15 cellular contexts compared by ENCODE assay signal in the genomic region with DNA sequence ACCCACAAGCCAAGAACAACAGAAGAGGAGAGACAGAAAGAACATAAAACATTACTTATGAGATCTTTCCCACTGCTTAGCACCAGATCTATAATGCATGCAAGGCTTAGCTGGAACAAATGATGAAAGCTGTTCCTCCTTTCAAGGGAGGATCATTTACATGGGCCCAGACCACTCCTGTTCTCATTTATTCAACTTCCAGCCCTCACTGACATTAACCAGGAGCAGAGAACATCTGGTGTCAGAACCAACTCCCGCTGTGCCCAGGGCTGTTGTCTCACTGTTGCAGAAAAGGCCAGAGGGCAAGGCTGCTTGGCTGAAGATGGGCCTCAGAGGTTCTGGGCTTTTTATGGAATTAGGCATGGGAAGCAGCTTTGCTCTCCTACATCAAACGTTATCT.
A peak's percentile ranks its signal among the peaks of the same experiment; 100 is the strongest.
DNase-seq lines count a peak whose midpoint lies in the region; ATAC-seq and TF ChIP-seq lines count a peak whose summit lies in the region.
"Had no signal": no experiment of that assay in that cellular context is flagged by ENCODE, and none has a peak within 500 bp of the region (broad histone marks: within the 10 kb centered on the region; RNA-seq: fewer than 3 reads in every experiment).

No MANE protein-coding gene starts in this region.

- H3K9me3 ChIP-seq in right atrium auricular region: no peaks in the 10 kb centered on the region
- H3K9me3 ChIP-seq in PC-3 (ENCODE audit: low read length): no peaks in the 10 kb centered on the region
- H3K9me3 ChIP-seq: MG63 had no signal

- CTCF ChIA-PET in PC-3 (lab: Charles Lee): no interaction called here

- H3K4me3 ChIP-seq in foreskin fibroblast (ENCODE audit: low read depth in 1 of 2, low read length in 2 of 2): no peak overlapping the region
- H3K4me3 ChIP-seq in GM23338: no peak overlapping the region
- H3K4me3 ChIP-seq in right atrium auricular region: no peak overlapping the region
- H3K4me3 ChIP-seq in PC-3 (ENCODE audit: low read length): no peak overlapping the region
- H3K4me3 ChIP-seq: BLaER1, MG63, neural progenitor cell had no signal

- DNase-seq in GM04503 (ENCODE audit: low read depth) (peak; percentile 48), foreskin fibroblast (peak; percentile 37 to 74), smooth muscle cell of the brain vasculature (ENCODE audit: low read depth, low spot score) (peak; percentile 78), GM23338 (ENCODE audit: low spot score) (no peak), right atrium auricular region (ENCODE audit: low spot score) (no peak), PC-3 (no peak)
- no peak for DNase-seq in activated T-helper 2 cell treated with anti-CD3 and anti-CD28 coated beads, Interferon-gamma antibody, Interleukin-2, Interleukin-4, amounts not matched to agents 10 μg/mL and 5 μg/mL and 100 μg/mL, durations not matched to agents 14 hours and 24 hours and 36 hours (ENCODE audit: low spot score)
- DNase-seq: DMS53, MG63, small intestine had no signal

- ATAC-seq in GM23338: no peak
- no peak for ATAC-seq in HG03045 (IDR thresholded peaks at IDR 0.05; ENCODE audit: unreplicated experiment)
- no peak for ATAC-seq in PC-3
- ATAC-seq: esophagus mucosa had no signal

- peaks cover 6% of the 10 kb centered on the region; the same call in 1 of the 2 replicates for H3K4me1 ChIP-seq in GM23338 (ENCODE audit: insufficient read depth)
- peaks cover 0 to 15% of the 10 kb centered on the region in 2 donors for H3K4me1 ChIP-seq in right atrium auricular region
- peaks cover 9% of the 10 kb centered on the region; the same call in 1 of the 2 replicates for H3K4me1 ChIP-seq in PC-3 (ENCODE audit: insufficient read depth, low read length)
- H3K4me1 ChIP-seq: neural progenitor cell had no signal

- H3K27ac Mint-ChIP-seq in activated T-helper 2 cell treated with anti-CD3 and anti-CD28 coated beads, Interferon-gamma antibody, Interleukin-2, Interleukin-4, amounts not matched to agents 10 μg/mL and 5 μg/mL and 100 μg/mL, durations not matched to agents 14 hours and 24 hours and 36 hours: peak overlapping the region; percentile 78
- no peak overlapping the region for H3K27ac Mint-ChIP-seq in GM23338

- no peak overlapping the region for H3K4me2 ChIP-seq in GM23338
- no peak overlapping the region for H3K4me2 ChIP-seq in PC-3 (ENCODE audit: low read length)
- H3K4me2 ChIP-seq: BLaER1, neural progenitor cell had no signal

- TF ChIP-seq CTCF in foreskin fibroblast (IDR thresholded peaks at IDR 0.05; ENCODE audit: low read depth, low read length): no peak
- TF ChIP-seq CTCF in GM23338 (conservative IDR thresholded peaks at IDR 0.05; ENCODE audit: low read depth in 2 of 2): no peak
- TF ChIP-seq CTCF in right atrium auricular region (IDR thresholded peaks at IDR 0.05): no peak
- no peak for TF ChIP-seq CTCF in PC-3 (conservative IDR thresholded peaks at IDR 0.05; ENCODE audit: low read depth, low read length)

- H4K20me1 ChIP-seq in GM23338 (replicated peaks; ENCODE audit: insufficient read depth) (no peaks in the 10 kb centered on the region), PC-3 (ENCODE audit: low read length) (no peaks in the 10 kb centered on the region)
- H4K20me1 ChIP-seq: BLaER1 had no signal

- H3K4me1 Mint-ChIP-seq in activated T-helper 2 cell treated with anti-CD3 and anti-CD28 coated beads, Interferon-gamma antibody, Interleukin-2, Interleukin-4, amounts not matched to agents 10 μg/mL and 5 μg/mL and 100 μg/mL, durations not matched to agents 14 hours and 24 hours and 36 hours (ENCODE audit: low read depth): peaks cover 49% of the 10 kb centered on the region
- H3K4me1 Mint-ChIP-seq in GM23338: peaks cover 6% of the 10 kb centered on the region; the same call in 1 of the 3 replicates

- no peak overlapping the region for H2AFZ ChIP-seq in GM23338
- no peak overlapping the region for H2AFZ ChIP-seq in PC-3 (ENCODE audit: low read length)
- H2AFZ ChIP-seq: neural progenitor cell had no signal

- peaks cover 64% of the 10 kb centered on the region for H3K36me3 Mint-ChIP-seq in activated T-helper 2 cell treated with anti-CD3 and anti-CD28 coated beads, Interferon-gamma antibody, Interleukin-2, Interleukin-4, amounts not matched to agents 10 μg/mL and 5 μg/mL and 100 μg/mL, durations not matched to agents 14 hours and 24 hours and 36 hours (ENCODE audit: low read depth)
- H3K36me3 Mint-ChIP-seq in GM23338 (ENCODE audit: low read depth): no peaks in the 10 kb centered on the region; the same call in 2 of the 3 replicates

- H3K27ac ChIP-seq in GM23338 (ENCODE audit: low read depth) (no peak overlapping the region), right atrium auricular region (no peak overlapping the region), PC-3 (ENCODE audit: low read length) (no peak overlapping the region)
- H3K27ac ChIP-seq: BLaER1, neural progenitor cell had no signal

- no peak overlapping the region for H3K9ac ChIP-seq in PC-3 (ENCODE audit: low read length)
- H3K9ac ChIP-seq: BLaER1, neural progenitor cell had no signal

- intact Hi-C loops in activated T-helper 2 cell treated with anti-CD3 and anti-CD28 coated beads, Interferon-gamma antibody, Interleukin-2, Interleukin-4, amounts not matched to agents 10 μg/mL and 5 μg/mL and 100 μg/mL, durations not matched to agents 14 hours and 24 hours and 36 hours (cut with micrococcal nuclease): no loop called here
- intact Hi-C loops in PC-3 (cut with micrococcal nuclease): no loop called here

- H3F3A ChIP-seq in GM23338 (replicated peaks; ENCODE audit: low read depth) (no peaks in the 10 kb centered on the region), PC-3 (ENCODE audit: low read length, unreplicated experiment) (no peaks in the 10 kb centered on the region)

- H3K36me3 ChIP-seq in GM23338 (ENCODE audit: insufficient read depth): no peaks in the 10 kb centered on the region
- no peaks in the 10 kb centered on the region for H3K36me3 ChIP-seq in right atrium auricular region
- no peaks in the 10 kb centered on the region for H3K36me3 ChIP-seq in PC-3 (ENCODE audit: low read depth, low read length)
- H3K36me3 ChIP-seq: BLaER1, MG63, neural progenitor cell had no signal

- H3K9me2 ChIP-seq in GM23338 (ENCODE audit: insufficient read depth): peaks cover 5% of the 10 kb centered on the region; the same call in 1 of the 2 replicates
- H3K9me2 ChIP-seq in PC-3 (replicated peaks; ENCODE audit: low read length): no peaks in the 10 kb centered on the region

- H3K27me3 Mint-ChIP-seq in activated T-helper 2 cell treated with anti-CD3 and anti-CD28 coated beads, Interferon-gamma antibody, Interleukin-2, Interleukin-4, amounts not matched to agents 10 μg/mL and 5 μg/mL and 100 μg/mL, durations not matched to agents 14 hours and 24 hours and 36 hours (ENCODE audit: low read depth): no peaks in the 10 kb centered on the region
- H3K27me3 Mint-ChIP-seq in GM23338 (ENCODE audit: insufficient read depth, low read depth, poor library complexity): peaks cover 4% of the 10 kb centered on the region
- H3K27me3 Mint-ChIP-seq: activated naive CD8-positive, alpha-beta T cell had no signal

- peaks cover 4% of the 10 kb centered on the region for H3K9me3 Mint-ChIP-seq in activated T-helper 2 cell treated with anti-CD3 and anti-CD28 coated beads, Interferon-gamma antibody, Interleukin-2, Interleukin-4, amounts not matched to agents 10 μg/mL and 5 μg/mL and 100 μg/mL, durations not matched to agents 14 hours and 24 hours and 36 hours
- no peaks in the 10 kb centered on the region for H3K9me3 Mint-ChIP-seq in GM23338

- H3K79me2 ChIP-seq in GM23338 (replicated peaks; ENCODE audit: insufficient read depth): no peaks in the 10 kb centered on the region
- H3K79me2 ChIP-seq in PC-3 (ENCODE audit: low read length): no peaks in the 10 kb centered on the region

- H3K4me3 Mint-ChIP-seq in activated T-helper 2 cell treated with anti-CD3 and anti-CD28 coated beads, Interferon-gamma antibody, Interleukin-2, Interleukin-4, amounts not matched to agents 10 μg/mL and 5 μg/mL and 100 μg/mL, durations not matched to agents 14 hours and 24 hours and 36 hours (ENCODE audit: low read depth): no peak overlapping the region
- H3K4me3 Mint-ChIP-seq in GM23338: no peak overlapping the region
- H3K4me3 Mint-ChIP-seq: activated naive CD8-positive, alpha-beta T cell had no signal

- POLR2A ChIA-PET in PC-3 (lab: Charles Lee; ENCODE audit: unreplicated experiment): no interaction called here

- no TSS peak for BruUV-seq in PC-3 (replicated peaks; lab: Mats Ljungman, UMichigan)

- H3K27me3 ChIP-seq in GM23338 (ENCODE audit: insufficient read depth): no peaks in the 10 kb centered on the region
- H3K27me3 ChIP-seq in right atrium auricular region: no peaks in the 10 kb centered on the region
- no peaks in the 10 kb centered on the region for H3K27me3 ChIP-seq in PC-3 (ENCODE audit: low read length)
- H3K27me3 ChIP-seq: BLaER1, MG63, neural progenitor cell had no signal

TF ChIP-seq in GM23338, 12 proteins besides CTCF, POLR2A, EP300 and RAD21 (continues in another document):
- no peak for TF ChIP-seq JUNB (IDR thresholded peaks at IDR 0.05; ENCODE audit: unreplicated experiment)
- no peak for TF ChIP-seq STAT1 (IDR thresholded peaks at IDR 0.05; ENCODE audit: unreplicated experiment)
- TF ChIP-seq ZNF114 (CRISPR knock-in tag; IDR thresholded peaks at IDR 0.05): no peak
- TF ChIP-seq ZNF331 (CRISPR knock-in tag; IDR thresholded peaks at IDR 0.05; ENCODE audit: low read depth): no peak
- TF ChIP-seq EZH2 (IDR thresholded peaks at IDR 0.05; ENCODE audit: low read depth, unreplicated experiment): no peak
- TF ChIP-seq, protein P1, sequence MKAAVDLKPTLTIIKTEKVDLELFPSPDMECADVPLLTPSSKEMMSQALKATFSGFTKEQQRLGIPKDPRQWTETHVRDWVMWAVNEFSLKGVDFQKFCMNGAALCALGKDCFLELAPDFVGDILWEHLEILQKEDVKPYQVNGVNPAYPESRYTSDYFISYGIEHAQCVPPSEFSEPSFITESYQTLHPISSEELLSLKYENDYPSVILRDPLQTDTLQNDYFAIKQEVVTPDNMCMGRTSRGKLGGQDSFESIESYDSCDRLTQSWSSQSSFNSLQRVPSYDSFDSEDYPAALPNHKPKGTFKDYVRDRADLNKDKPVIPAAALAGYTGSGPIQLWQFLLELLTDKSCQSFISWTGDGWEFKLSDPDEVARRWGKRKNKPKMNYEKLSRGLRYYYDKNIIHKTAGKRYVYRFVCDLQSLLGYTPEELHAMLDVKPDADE (IDR thresholded peaks at IDR 0.05): no peak

Comparison
In these comparisons a context has a peak if more than half of its experiments do, and no peak if none do; other contexts are left out.
1. DNase-seq: peak in GM04503 (single experiment), foreskin fibroblast (2 of 2) and smooth muscle cell of the brain vasculature (single experiment); none in activated T-helper 2 cell treated with anti-CD3 and anti-CD28 coated beads, Interferon-gamma antibody, Interleukin-2, Interleukin-4, amounts not matched to agents 10 μg/mL and 5 μg/mL and 100 μg/mL, durations not matched to agents 14 hours and 24 hours and 36 hours (single experiment), GM23338 (single experiment), right atrium auricular region (single experiment) and PC-3 (single experiment).